1 cellular context compared by ENCODE assay signal in genomic region chr10:84248794-84249193, GRCh38.
A peak's percentile ranks its signal among the peaks of the same experiment; 100 is the strongest.
TF ChIP-seq lines count a peak whose summit lies in the region.

No MANE protein-coding gene starts in this region.

TF ChIP-seq in K562, 482 proteins besides CTCF, POLR2A, EP300 and RAD21:
- TF ChIP-seq XRCC4 (IDR thresholded peaks at IDR 0.05; ENCODE audit: extremely low read depth, insufficient read depth, insufficient read length), result no peak
- TF ChIP-seq CBFA2T3 (IDR thresholded peaks at IDR 0.05), result peak; percentile 71
- 0 out of 2 replicates have a peak, but pooled peaks have one; percentile 28 for TF ChIP-seq TCF3 (CRISPR knock-in tag; IDR thresholded peaks at IDR 0.05)
- no peak for TF ChIP-seq ZBTB17 (CRISPR knock-in tag; IDR thresholded peaks at IDR 0.05)
- TF ChIP-seq CTBP1 (IDR thresholded peaks at IDR 0.05; ENCODE audit: borderline replicate concordance), result peak; percentile 70; the same call in 1 of the 2 replicates
